18 cellular contexts compared by ENCODE assay signal in the genomic region with DNA sequence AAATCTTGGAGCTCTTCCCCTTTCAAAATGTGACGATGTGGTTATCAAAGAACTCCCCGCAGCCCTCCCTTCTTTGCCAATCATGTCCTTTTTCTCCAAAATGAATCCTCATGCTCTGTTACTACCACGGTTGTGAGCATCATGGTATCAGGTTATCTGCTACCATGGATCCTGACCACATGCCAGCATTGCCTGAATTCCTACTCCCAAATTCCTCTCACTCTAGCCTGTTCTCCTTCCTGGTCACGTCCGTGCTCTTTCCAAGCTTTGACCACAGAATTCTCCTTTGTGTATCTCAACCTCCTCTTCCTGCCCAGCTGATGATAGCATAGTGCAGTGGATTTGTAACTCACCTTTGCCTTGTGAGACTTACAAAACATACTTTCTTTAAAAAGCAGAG.
"Had no signal": no experiment of that assay in that cellular context is flagged by ENCODE, and none has a peak within 500 bp of the region (broad histone marks: within the 10 kb centered on the region; RNA-seq: fewer than 3 reads in every experiment).

No MANE protein-coding gene starts in this region.

- H3K4me1 Mint-ChIP-seq: central memory CD8-positive, alpha-beta T cell; naive B cell had no signal

- H3K36me3 ChIP-seq: adrenal gland, left lung, suprapubic skin, upper lobe of left lung had no signal

- H3K27me3 ChIP-seq: adrenal gland, body of pancreas, left lung, suprapubic skin, upper lobe of left lung had no signal

- H3K4me3 ChIP-seq: adrenal gland, body of pancreas, left lung, suprapubic skin, upper lobe of left lung had no signal

- H3K4me3 Mint-ChIP-seq: central memory CD8-positive, alpha-beta T cell; dendritic cell treated with granulocyte-macrophage colony-stimulating factor and Interleukin-4, amounts not matched to agents 40 ng/mL and 50 ng/mL, for 4 days; effector memory CD8-positive, alpha-beta T cell had no signal

- H3K27ac ChIP-seq: adrenal gland, body of pancreas, left lung, suprapubic skin, upper lobe of left lung had no signal

- H3K27me3 Mint-ChIP-seq: central memory CD8-positive, alpha-beta T cell; dendritic cell treated with granulocyte-macrophage colony-stimulating factor and Interleukin-4, amounts not matched to agents 40 ng/mL and 50 ng/mL, for 4 days; effector memory CD8-positive, alpha-beta T cell; naive B cell had no signal

- DNase-seq: activated CD4-positive, alpha-beta T cell treated with anti-CD3 and anti-CD28 coated beads, Interleukin-2, amount 50 U/mL, for 4 hours; activated CD4-positive, CD25-positive, alpha-beta regulatory T cell treated with anti-CD3 and anti-CD28 coated beads, Interleukin-2, amount 50 U/mL, for 72 hours; activated naive CD4-positive, alpha-beta T cell treated with anti-CD3 and anti-CD28 coated beads, Interleukin-2, amount 50 U/mL, for 16 hours; activated T-cell treated with anti-CD3 and anti-CD28 coated beads, Interleukin-2, amount 50 U/mL, for 1 hour; adrenal gland; body of pancreas; effector memory CD8-positive, alpha-beta T cell; glutamatergic neuron; left lung; mesenchymal stem cell; naive B cell; stimulated activated CD4-positive, alpha-beta T cell treated with anti-CD3 and anti-CD28 coated beads, Interleukin-4, amount 100 ng/mL, for 1 hour; stimulated activated CD8-positive, alpha-beta memory T cell treated with anti-CD3 and anti-CD28 coated beads, Interleukin-4, amount 100 ng/mL, for 48 hours; stimulated activated naive CD8-positive, alpha-beta T cell treated with anti-CD3 and anti-CD28 coated beads, Interleukin-15, Interleukin-2, amounts not matched to agents 100 U/mL and 50 U/mL, for 24 hours; upper lobe of left lung had no signal

- H3K36me3 Mint-ChIP-seq: naive B cell had no signal

- H3K9me3 ChIP-seq: adrenal gland, body of pancreas, left lung, suprapubic skin, upper lobe of left lung had no signal

- H3K27ac Mint-ChIP-seq: dendritic cell treated with granulocyte-macrophage colony-stimulating factor and Interleukin-4, amounts not matched to agents 40 ng/mL and 50 ng/mL, for 4 days; effector memory CD8-positive, alpha-beta T cell; naive B cell had no signal

- H3K4me1 ChIP-seq: adrenal gland, body of pancreas, left lung, suprapubic skin, upper lobe of left lung had no signal

- ATAC-seq: body of pancreas; effector memory CD8-positive, alpha-beta T cell; left lung; stimulated activated naive CD8-positive, alpha-beta T cell treated with anti-CD3 and anti-CD28 coated beads, Interleukin-15, Interleukin-2, amounts not matched to agents 100 U/mL and 50 U/mL, for 24 hours had no signal
